ENCODE assay signal across 1 cellular context in genomic region chrX:48940404-48940955, GRCh38.
A peak's percentile ranks its signal among the peaks of the same experiment; 100 is the strongest.
TF ChIP-seq lines count a peak whose summit lies in the region.

No MANE protein-coding gene starts in this region.

TF ChIP-seq in H1, 55 proteins besides CTCF, POLR2A, EP300 and RAD21:
- TF ChIP-seq NRF1 (IDR thresholded peaks at IDR 0.05; ENCODE audit: low read depth, low read length) (no peak), BACH1 (IDR thresholded peaks at IDR 0.05; ENCODE audit: low read length) (peak; percentile 75; the same call in 1 of the 2 replicates)
